Comparison of ENCODE assay signal across 18 cellular contexts in genomic region chr5:149325166-149325735, GRCh38. TPM values are rescaled to one million over a fixed set of nuclear protein-coding genes. Genes with fewer than 3 reads are reported as not detected.
DNase-seq lines count a peak whose midpoint lies in the region; TF ChIP-seq lines count a peak whose summit lies in the region.
"Had no signal": no experiment of that assay in that cellular context is flagged by ENCODE, and none has a peak within 500 bp of the region (broad histone marks: within the 10 kb centered on the region; RNA-seq: fewer than 3 reads in every experiment).

No MANE protein-coding gene starts in this region.

- no peaks in the 10 kb centered on the region for H3K9me3 Mint-ChIP-seq in nephron
- H3K9me3 Mint-ChIP-seq: natural killer cell treated with Interleukin-12 subunit alpha and Interleukin-12 subunit beta and Interleukin-15 and Interleukin-18, amount 100 ng/mL, for 72 hours had no signal

- peak overlapping the region; percentile 8; the same call in 1 of the 2 replicates for H2AFZ ChIP-seq in GM23248

- H3K27ac Mint-ChIP-seq in nephron, result peak overlapping the region in 2 of 3 experiments; percentile 51 to 100
- H3K27ac Mint-ChIP-seq: natural killer cell treated with Interleukin-12 subunit alpha and Interleukin-12 subunit beta and Interleukin-15 and Interleukin-18, amount 100 ng/mL, for 72 hours had no signal

- H3K4me2 ChIP-seq in GM23248 (ENCODE audit: unreplicated experiment), result no peak overlapping the region

- no peaks in the 10 kb centered on the region for H3K9me3 ChIP-seq in GM23248 (ENCODE audit: low read depth)
- H3K9me3 ChIP-seq: right lobe of liver, tibial nerve had no signal

- peaks cover 35% of the 10 kb centered on the region for H3K4me1 Mint-ChIP-seq in nephron

- in situ Hi-C loops in GM23248 (cut with MboI), result no loop called here

- no peak overlapping the region for H3K4me3 Mint-ChIP-seq in nephron
- H3K4me3 Mint-ChIP-seq: natural killer cell treated with Interleukin-12 subunit alpha and Interleukin-12 subunit beta and Interleukin-15 and Interleukin-18, amount 100 ng/mL, for 72 hours had no signal

- no peaks in the 10 kb centered on the region for H3K27me3 ChIP-seq in GM23248 (replicated peaks; ENCODE audit: insufficient read depth)
- H3K27me3 ChIP-seq: right lobe of liver, tibial nerve had no signal

- no peak overlapping the region for H3K9ac ChIP-seq in GM23248

- no peaks in the 10 kb centered on the region for H3K27me3 Mint-ChIP-seq in nephron (ENCODE audit: low read depth)
- H3K27me3 Mint-ChIP-seq: natural killer cell treated with Interleukin-12 subunit alpha and Interleukin-12 subunit beta and Interleukin-15 and Interleukin-18, amount 100 ng/mL, for 72 hours had no signal

- H3K79me2 ChIP-seq in GM23248 (ENCODE audit: insufficient read depth), result no peaks in the 10 kb centered on the region

- no peaks in the 10 kb centered on the region for H3K9me2 ChIP-seq in GM23248 (ENCODE audit: insufficient read depth)

- no peaks in the 10 kb centered on the region for H3K36me3 ChIP-seq in GM23248 (ENCODE audit: low read depth)
- H3K36me3 ChIP-seq: cardiac muscle cell, right lobe of liver, WERI-Rb-1 had no signal

- no peaks in the 10 kb centered on the region for H4K20me1 ChIP-seq in GM23248 (ENCODE audit: insufficient read depth)

- DNase-seq in GM23248 (no peak), NCI-H1105 treated with DMSO at 0.1 percent for 48 hours (lab: John Stamatoyannopoulos, UW) (peak; percentile 68), choroid plexus epithelial cell (ENCODE audit: low read depth) (peak; percentile 37), caudate nucleus (lab: John Stamatoyannopoulos, UW) (no peak), ecto neural progenitor cell (ENCODE audit: low spot score) (no peak)
- no peak for DNase-seq in stimulated activated naive CD4-positive, alpha-beta T cell (lab: John Stamatoyannopoulos, UW)
- DNase-seq: activated gamma-delta T cell; hypothalamus; OCI-M1; right lobe of liver; stimulated activated CD4-positive, alpha-beta T cell treated with anti-CD3 and anti-CD28 coated beads, Interleukin-4, amount 100 ng/mL, for 1 hour; SW 1271; WERI-Rb-1 had no signal

- no peak overlapping the region for H3K27ac ChIP-seq in GM23248
- no peak overlapping the region for H3K27ac ChIP-seq in caudate nucleus (ENCODE audit: low read depth, low read length)
- H3K27ac ChIP-seq: cardiac muscle cell, right lobe of liver, WERI-Rb-1 had no signal

- H3K4me3 ChIP-seq in GM23248 (no peak overlapping the region), choroid plexus epithelial cell (ENCODE audit: low read depth, low read length) (no peak overlapping the region)
- H3K4me3 ChIP-seq: cardiac muscle cell, right lobe of liver, tibial nerve had no signal

- no peak for TF ChIP-seq CTCF in choroid plexus epithelial cell (conservative IDR thresholded peaks at IDR 0.05; ENCODE audit: low read depth, low read length)
- no peak for TF ChIP-seq CTCF in nephron (IDR thresholded peaks at IDR 0.05; ENCODE audit: unreplicated experiment in 3 of 3)

- H3K36me3 Mint-ChIP-seq in nephron (ENCODE audit: low read depth), result no peaks in the 10 kb centered on the region
- H3K36me3 Mint-ChIP-seq: natural killer cell treated with Interleukin-12 subunit alpha and Interleukin-12 subunit beta and Interleukin-15 and Interleukin-18, amount 100 ng/mL, for 72 hours had no signal

- peaks cover 19% of the 10 kb centered on the region for H3K4me1 ChIP-seq in GM23248 (ENCODE audit: insufficient read depth)

- peaks cover 16% of the 10 kb centered on the region; the same call in 1 of the 2 replicates for H3F3A ChIP-seq in GM23248 (ENCODE audit: insufficient read depth)

RNA-seq across cellular contexts. Expression of gene GRPEL2, which starts 20.0 kb away (rescaled TPM):
- total RNA-seq in GM23248 (2014; rRNA removed; shearing (Covaris generic)), result 26.3 and 27.0 TPM in 2 replicates
- 17.0 and 19.5 TPM in 2 replicates for polyA plus RNA-seq in GM23248 (2016; fragmentation: Nextera tagmentation; extraction: Ambion mirVana)

RNA-seq across cellular contexts. Expression of gene PCYOX1L, which starts 32.6 kb away (rescaled TPM):
- 10.7 and 12.6 TPM in 2 replicates for total RNA-seq in GM23248 (2014; rRNA removed; shearing (Covaris generic))
- 10.4 and 10.5 TPM in 2 replicates for polyA plus RNA-seq in GM23248 (2016; fragmentation: Nextera tagmentation; extraction: Ambion mirVana)

RNA-seq across cellular contexts. Expression of gene AFAP1L1, which starts 53.6 kb away (rescaled TPM):
- total RNA-seq in GM23248 (2014; rRNA removed; shearing (Covaris generic)), result 0.38 and 0.76 TPM in 2 replicates
- polyA plus RNA-seq in GM23248 (2016; fragmentation: Nextera tagmentation; extraction: Ambion mirVana), result 0.90 and 1.3 TPM in 2 replicates

RNA-seq across cellular contexts. Expression of gene IL17B, which starts 53.8 kb away (rescaled TPM):
- not detected in 2 replicates for total RNA-seq in GM23248 (2014; rRNA removed; shearing (Covaris generic))
- 0.29 and 0.43 TPM in 2 replicates for polyA plus RNA-seq in GM23248 (2016; fragmentation: Nextera tagmentation; extraction: Ambion mirVana)
- total RNA-seq: left lobe of liver; natural killer cell treated with Interleukin-12 subunit alpha and Interleukin-12 subunit beta and Interleukin-15 and Interleukin-18, amount 100 ng/mL, for 72 hours; right lobe of liver had no signal

Comparison
In these comparisons a context has a peak if more than half of its experiments do, and no peak if none do; other contexts are left out.
1. DNase-seq: peak in NCI-H1105 treated with DMSO at 0.1 percent for 48 hours (single experiment) and choroid plexus epithelial cell (single experiment); none in GM23248 (single experiment), stimulated activated naive CD4-positive, alpha-beta T cell (0 of 6), caudate nucleus (0 of 61) and ecto neural progenitor cell (single experiment).